ENCODE assay signal across 19 cellular contexts in genomic region chr1:221431968-221432367, GRCh38.
"Had no signal": no experiment of that assay in that cellular context is flagged by ENCODE, and none has a peak within 500 bp of the region (broad histone marks: within the 10 kb centered on the region; RNA-seq: fewer than 3 reads in every experiment).

No MANE protein-coding gene starts in this region.

- H3K36me3 Mint-ChIP-seq: naive thymus-derived CD4-positive, alpha-beta T cell had no signal

- H3K4me3 Mint-ChIP-seq: endodermal cell; naive thymus-derived CD4-positive, alpha-beta T cell; nephron progenitor cell had no signal

- H3K27me3 ChIP-seq: heart right ventricle, stomach, transverse colon had no signal

- H3K9me3 ChIP-seq: thoracic aorta had no signal

- ATAC-seq: naive thymus-derived CD4-positive, alpha-beta T cell; sciatic nerve had no signal

- H3K27ac Mint-ChIP-seq: endodermal cell; naive thymus-derived CD4-positive, alpha-beta T cell; nephron progenitor cell had no signal

- H3K27ac ChIP-seq: coronary artery, heart right ventricle, stomach, thoracic aorta had no signal

- H3K36me3 ChIP-seq: heart right ventricle, stomach, thoracic aorta, transverse colon had no signal

- H3K4me3 ChIP-seq: coronary artery, heart right ventricle, stomach, thoracic aorta, transverse colon had no signal

- DNase-seq: effector CD4-positive, alpha-beta T cell; endodermal cell; erythroblast; heart right ventricle; hypothalamus; kidney glomerular epithelial cell; midbrain; naive thymus-derived CD4-positive, alpha-beta T cell; nephron progenitor cell; posterior cingulate gyrus; stimulated activated CD4-positive, alpha-beta T cell treated with anti-CD3 and anti-CD28 coated beads, Interleukin-2, amount 100 ng/mL, for 24 hours; stimulated activated CD4-positive, alpha-beta T cell treated with anti-CD3 and anti-CD28 coated beads, Interleukin-4, amount 100 ng/mL, for 4 hours; stimulated activated naive CD4-positive, alpha-beta T cell; stomach; substantia nigra; transverse colon had no signal
